8 cellular contexts compared by ENCODE assay signal in the genomic region with DNA sequence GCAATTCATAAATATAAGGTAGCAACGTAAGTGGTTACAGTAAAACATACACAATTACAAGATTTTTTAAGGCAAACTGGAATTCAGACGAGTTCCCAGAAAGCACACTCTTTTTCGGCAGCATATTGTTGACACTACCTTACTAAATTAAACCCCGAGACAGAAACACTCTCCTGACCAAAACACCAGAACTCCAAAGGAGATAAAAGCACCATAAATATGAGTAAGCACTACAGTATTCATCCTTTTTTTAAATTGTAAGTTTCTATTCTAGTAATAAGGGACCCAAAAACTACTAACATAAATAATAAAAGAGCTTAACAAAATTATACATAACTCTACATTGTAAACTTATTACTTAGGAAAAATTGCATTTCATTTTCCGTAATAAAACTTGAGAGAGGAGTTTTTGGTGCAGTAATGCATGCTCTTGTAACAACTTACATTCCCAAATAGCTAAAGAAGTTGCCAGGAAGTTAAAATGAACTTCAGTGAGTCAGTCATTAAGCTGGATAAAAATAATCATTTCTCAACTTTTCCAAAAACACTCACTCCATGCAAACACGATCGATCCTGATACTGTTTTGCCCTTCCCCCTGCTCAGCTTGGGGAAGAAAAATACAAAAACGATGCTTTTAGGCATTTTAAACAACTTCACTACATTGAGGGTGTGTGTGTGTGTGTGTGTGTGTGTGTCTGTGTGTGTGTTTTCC. TPM values are rescaled to one million over a fixed set of nuclear protein-coding genes. Genes with fewer than 3 reads are reported as not detected.
DNase-seq lines count a peak whose midpoint lies in the region; ATAC-seq and TF ChIP-seq lines count a peak whose summit lies in the region.

No MANE protein-coding gene starts in this region.

- no peak overlapping the region for H2BK5ac ChIP-seq in neuronal stem cell (ENCODE audit: low read length)

- H3K4me3 Mint-ChIP-seq in CD8-positive, alpha-beta T cell, result peak overlapping the region; percentile 94
- peak overlapping the region; percentile 97 for H3K4me3 Mint-ChIP-seq in endothelial cell (ENCODE audit: unreplicated experiment)

- H3K9me3 Mint-ChIP-seq in CD8-positive, alpha-beta T cell, result no peaks in the 10 kb centered on the region
- H3K9me3 Mint-ChIP-seq in endothelial cell (ENCODE audit: unreplicated experiment), result no peaks in the 10 kb centered on the region

- no peak overlapping the region for H3K23ac ChIP-seq in neuronal stem cell (ENCODE audit: low read depth, low read length, poor library complexity)

- intact Hi-C loops in CD8-positive, alpha-beta T cell (cut with DNase I, micrococcal nuclease), result loop anchor here (1.0 to 10.0 kb wide), 5 partner anchors 58 to 1178 kb away; a partner anchor contains a TSS

- peak overlapping the region; percentile 65 for H3K9ac ChIP-seq in NT2/D1 (ENCODE audit: insufficient read length, low read depth)
- H3K9ac ChIP-seq in neuronal stem cell (ENCODE audit: low read depth, low read length, poor library complexity), result no peak overlapping the region

- CTCF ChIA-PET in CD8-positive, alpha-beta T cell (lab: Charles Lee), result interaction anchor here (0.7 to 3.5 kb wide), 11 partner anchors 13 to 373 kb away, joined by 3 to 14 read pairs (median 5); no protein-coding TSS in a partner anchor

- H3K27ac ChIP-seq in CD8-positive, alpha-beta T cell (ENCODE audit: low read depth, low read length), result peak overlapping the region; percentile 78
- H3K27ac ChIP-seq in neuronal stem cell (replicated peaks; ENCODE audit: low read length), result no peak overlapping the region

- no peak for ATAC-seq in CD8-positive, alpha-beta T cell
- ATAC-seq in left lobe of liver, result no peak

- H3K4me3 ChIP-seq in CD8-positive, alpha-beta T cell (ENCODE audit: low read depth, low read length), result peak overlapping the region; percentile 61
- H3K4me3 ChIP-seq in NT2/D1 (ENCODE audit: insufficient read length, low read depth) (peak overlapping the region; percentile 84), neuronal stem cell (ENCODE audit: low read length in 2 of 2) (peak overlapping the region; percentile 69 to 98)

- H4K91ac ChIP-seq in neuronal stem cell (ENCODE audit: low read depth, low read length, poor library complexity), result no peak overlapping the region

- POLR2A ChIA-PET in CD8-positive, alpha-beta T cell (lab: Charles Lee), result interaction anchor here (0.7 to 4.9 kb wide), 10 partner anchors 9 to 112 kb away, joined by 3 to 38 read pairs (median 6); no protein-coding TSS in a partner anchor

- no peak overlapping the region for H3K18ac ChIP-seq in neuronal stem cell (ENCODE audit: low read length)

- H3K4me1 ChIP-seq in CD8-positive, alpha-beta T cell (ENCODE audit: insufficient read depth, low read length), result peaks cover 48% of the 10 kb centered on the region
- H3K4me1 ChIP-seq in NT2/D1 (ENCODE audit: insufficient read depth, insufficient read length), result no peaks in the 10 kb centered on the region
- H3K4me1 ChIP-seq in neuronal stem cell (ENCODE audit: control insufficient read depth in 2 of 2, insufficient read depth in 1 of 2, low read depth in 1 of 2, low read length in 2 of 2), result peaks cover 1 to 15% of the 10 kb centered on the region in 2 donors

- H2BK15ac ChIP-seq in neuronal stem cell (ENCODE audit: low read length), result no peak overlapping the region

- no peak for TF ChIP-seq CTCF in CD8-positive, alpha-beta T cell (IDR thresholded peaks at IDR 0.05)
- TF ChIP-seq CTCF in endothelial cell (IDR thresholded peaks at IDR 0.05; ENCODE audit: unreplicated experiment), result no peak

- H3K27ac Mint-ChIP-seq in CD8-positive, alpha-beta T cell, result peak overlapping the region; percentile 87
- peak overlapping the region; percentile 42 for H3K27ac Mint-ChIP-seq in endothelial cell (ENCODE audit: unreplicated experiment)

- no peak overlapping the region for H2BK12ac ChIP-seq in neuronal stem cell (ENCODE audit: low read length)

- peak overlapping the region; percentile 97 for H3K4me2 ChIP-seq in neuronal stem cell (ENCODE audit: insufficient read depth, low read length, poor library complexity, severe bottlenecking)

- H3K4me1 Mint-ChIP-seq in CD8-positive, alpha-beta T cell (ENCODE audit: low read depth), result peaks cover 53% of the 10 kb centered on the region
- peaks cover 48% of the 10 kb centered on the region for H3K4me1 Mint-ChIP-seq in endothelial cell (ENCODE audit: unreplicated experiment)

- no peaks in the 10 kb centered on the region for H3K36me3 ChIP-seq in CD8-positive, alpha-beta T cell (ENCODE audit: insufficient read depth, low read length)
- no peaks in the 10 kb centered on the region for H3K36me3 ChIP-seq in NT2/D1 (ENCODE audit: insufficient read depth, insufficient read length, low read length)
- no peaks in the 10 kb centered on the region for H3K36me3 ChIP-seq in neuronal stem cell (replicated peaks in 1 of 2; ENCODE audit: control insufficient read depth in 2 of 2, insufficient read depth in 2 of 2, low read length in 2 of 2)

- H3K14ac ChIP-seq in neuronal stem cell (ENCODE audit: low read length), result no peak overlapping the region

- no peaks in the 10 kb centered on the region for H3K9me3 ChIP-seq in CD8-positive, alpha-beta T cell (ENCODE audit: low read length)
- no peaks in the 10 kb centered on the region for H3K9me3 ChIP-seq in NT2/D1 (ENCODE audit: insufficient read depth, low read length)
- peaks cover 0 to 2% of the 10 kb centered on the region in 2 donors for H3K9me3 ChIP-seq in neuronal stem cell (replicated peaks in 1 of 2; ENCODE audit: control insufficient read depth in 2 of 2, insufficient read depth in 1 of 2, low read depth in 1 of 2, low read length in 2 of 2)

- no peak overlapping the region for H2AK5ac ChIP-seq in neuronal stem cell (ENCODE audit: low read depth, low read length)

- H2AFZ ChIP-seq in neuronal stem cell (ENCODE audit: low read length), result peak overlapping the region; percentile 89

- no CpG with 5 or more reads among the region's 8 CpGs for WGBS in neuronal stem cell (ENCODE audit: extremely low coverage in 2 of 2, insufficient read length in 2 of 2, insufficient replicate concordance in 1 of 2), 2 donors

- peaks cover 13% of the 10 kb centered on the region for H3K79me1 ChIP-seq in neuronal stem cell (ENCODE audit: low read depth, low read length)

- H3K36me3 Mint-ChIP-seq in CD8-positive, alpha-beta T cell, result peaks cover 25% of the 10 kb centered on the region
- peaks cover 14% of the 10 kb centered on the region for H3K36me3 Mint-ChIP-seq in endothelial cell (ENCODE audit: low read depth, unreplicated experiment)

- no peak overlapping the region for H2BK120ac ChIP-seq in neuronal stem cell (ENCODE audit: low read depth, low read length)

- DNase-seq in CD8-positive, alpha-beta T cell, result no peak
- DNase-seq in NT2/D1 (ENCODE audit: low read depth, low spot score) (no peak), endothelial cell (ENCODE audit: low spot score) (no peak), neuronal stem cell (ENCODE audit: low spot score) (no peak), NCI-H748 (lab: John Stamatoyannopoulos, UW; ENCODE audit: unreplicated experiment) (no peak), NCI-H1417 treated with DMSO at 0.1 percent for 48 hours (lab: John Stamatoyannopoulos, UW) (no peak), left lobe of liver (ENCODE audit: low spot score) (no peak), SKM-1 (lab: John Stamatoyannopoulos, UW; ENCODE audit: unreplicated experiment) (no peak)

- H3K27me3 Mint-ChIP-seq in CD8-positive, alpha-beta T cell (ENCODE audit: low read depth), result no peaks in the 10 kb centered on the region
- peaks cover 9% of the 10 kb centered on the region for H3K27me3 Mint-ChIP-seq in endothelial cell (ENCODE audit: unreplicated experiment)

- H4K8ac ChIP-seq in neuronal stem cell (ENCODE audit: low read depth, low read length), result no peak overlapping the region

- no peaks in the 10 kb centered on the region for H3K27me3 ChIP-seq in CD8-positive, alpha-beta T cell (ENCODE audit: insufficient read depth, low read length)
- peaks cover 38% of the 10 kb centered on the region for H3K27me3 ChIP-seq in NT2/D1 (ENCODE audit: insufficient read depth, insufficient read length)
- peaks cover 0 to 6% (median 4%) of the 10 kb centered on the region in 3 experiments for H3K27me3 ChIP-seq in neuronal stem cell (ENCODE audit: control insufficient read depth in 3 of 3, insufficient read depth in 3 of 3, low read depth in 1 of 3, low read length in 3 of 3)

- no peak overlapping the region for H3K4ac ChIP-seq in neuronal stem cell (ENCODE audit: low read length)

RNA-seq across cellular contexts. Expression of a gene that starts 2.0 kb away (rescaled TPM):
- total RNA-seq in CD8-positive, alpha-beta T cell, result 10 to 100 TPM; 82.5 to 89.5 TPM
- total RNA-seq in endothelial cell (ENCODE audit: unreplicated experiment) (110 TPM), left lobe of liver (10.9 TPM)
- polyA plus RNA-seq in neuronal stem cell (2013, experiment 1 of 2), result 20.6 TPM
- 21.3 TPM for polyA plus RNA-seq in neuronal stem cell (2013, experiment 2 of 2)
